In genomic region chr5:133994990-133995333, GRCh38 we compare ENCODE assay signal across 1 cellular context.
TF ChIP-seq lines count a peak whose summit lies in the region.

No MANE protein-coding gene starts in this region.

TF ChIP-seq in WTC11, 78 proteins besides CTCF, POLR2A, EP300 and RAD21:
- TF ChIP-seq ZNF425 (CRISPR knock-in tag; conservative IDR thresholded peaks at IDR 0.05) (no peak), ATF2 (CRISPR knock-in tag; IDR thresholded peaks at IDR 0.05; ENCODE audit: borderline replicate concordance, low read depth) (no peak), SMAD3 (CRISPR knock-in tag; IDR thresholded peaks at IDR 0.05; ENCODE audit: borderline replicate concordance) (no peak), IRF1 (CRISPR knock-in tag; IDR thresholded peaks at IDR 0.05) (no peak), ZNF532 (CRISPR knock-in tag; IDR thresholded peaks at IDR 0.05; ENCODE audit: borderline replicate concordance) (no peak), ZNF138 (CRISPR knock-in tag; conservative IDR thresholded peaks at IDR 0.05) (no peak), FOXP4 (CRISPR knock-in tag; IDR thresholded peaks at IDR 0.05) (no peak), AR (CRISPR knock-in tag; IDR thresholded peaks at IDR 0.05) (no peak), ZSCAN18 (CRISPR knock-in tag; IDR thresholded peaks at IDR 0.05) (no peak), ETV6 (CRISPR knock-in tag; IDR thresholded peaks at IDR 0.05) (no peak), NR2C2 (CRISPR knock-in tag; IDR thresholded peaks at IDR 0.05) (no peak), CBFB (CRISPR knock-in tag; IDR thresholded peaks at IDR 0.05; ENCODE audit: low read depth) (no peak), ARID4B (CRISPR knock-in tag; IDR thresholded peaks at IDR 0.05; ENCODE audit: borderline replicate concordance) (no peak), PRRX2 (CRISPR knock-in tag; IDR thresholded peaks at IDR 0.05) (no peak), GRHL2 (CRISPR knock-in tag; IDR thresholded peaks at IDR 0.05; ENCODE audit: insufficient replicate concordance, severe bottlenecking) (no peak), AFF4 (CRISPR knock-in tag; IDR thresholded peaks at IDR 0.05; ENCODE audit: borderline replicate concordance) (no peak), NFATC4 (CRISPR knock-in tag; IDR thresholded peaks at IDR 0.05) (no peak), MYBL2 (CRISPR knock-in tag; IDR thresholded peaks at IDR 0.05) (no peak), TCF7 (CRISPR knock-in tag; IDR thresholded peaks at IDR 0.05; ENCODE audit: low read depth) (no peak), PREB (CRISPR knock-in tag; IDR thresholded peaks at IDR 0.05; ENCODE audit: borderline replicate concordance) (no peak)
